Comparison of ENCODE assay signal across 30 cellular contexts in the genomic region with DNA sequence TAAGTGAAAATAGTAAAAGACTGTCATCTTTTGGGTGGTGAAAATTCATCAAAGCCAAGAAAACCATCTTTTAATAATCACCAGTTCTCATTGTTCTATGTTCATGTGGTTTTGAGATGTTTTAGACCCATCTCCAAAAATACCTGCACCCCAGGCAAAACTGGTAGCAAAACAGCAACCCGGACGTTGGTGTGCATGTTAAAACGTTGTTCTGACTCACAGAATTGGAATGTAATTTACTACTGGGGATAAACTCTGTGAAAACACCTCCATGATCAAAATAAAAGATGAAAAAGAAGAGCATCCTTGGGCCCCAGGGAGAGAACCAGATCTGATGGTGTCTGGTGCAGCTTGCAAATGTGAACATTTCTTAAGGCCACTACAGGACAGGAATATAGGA.
"Had no signal": no experiment of that assay in that cellular context is flagged by ENCODE, and none has a peak within 500 bp of the region (broad histone marks: within the 10 kb centered on the region; RNA-seq: fewer than 3 reads in every experiment).

No MANE protein-coding gene starts in this region.

- H3K27me3 Mint-ChIP-seq: activated CD8-positive, alpha-beta T cell treated with anti-CD3 and anti-CD28 coated beads for 36 hours; activated T-helper 17 cell treated with anti-CD3 and anti-CD28 coated beads, Interleukin-2, amount 50 U/mL, for 72 hours; central memory CD8-positive, alpha-beta T cell; memory B cell; naive thymus-derived CD8-positive, alpha-beta T cell; stimulated activated naive CD8-positive, alpha-beta T cell treated with anti-CD3 and anti-CD28 coated beads, Interleukin-15, Interleukin-2, amounts not matched to agents 100 ng/mL and 50 ng/mL, for 24 hours; type B pancreatic cell had no signal

- H3K27ac Mint-ChIP-seq: activated CD8-positive, alpha-beta T cell treated with anti-CD3 and anti-CD28 coated beads for 36 hours; activated T-helper 17 cell treated with anti-CD3 and anti-CD28 coated beads, Interleukin-2, amount 50 U/mL, for 72 hours; memory B cell; naive thymus-derived CD8-positive, alpha-beta T cell; stimulated activated naive CD8-positive, alpha-beta T cell treated with anti-CD3 and anti-CD28 coated beads, Interleukin-15, Interleukin-2, amounts not matched to agents 100 ng/mL and 50 ng/mL, for 24 hours; type B pancreatic cell; WTC11 had no signal

- DNase-seq: activated CD4-positive, alpha-beta T cell treated with anti-CD3 and anti-CD28 coated beads for 1 hour; activated CD4-positive, alpha-beta T cell treated with anti-CD3 and anti-CD28 coated beads, Interleukin-2, amount 50 U/mL, for 1 hour; activated CD8-positive, alpha-beta T cell treated with anti-CD3 and anti-CD28 coated beads for 36 hours; activated gamma-delta T cell treated with Interleukin-2 at 50 U/mL for 16 hours; activated naive CD4-positive, alpha-beta T cell treated with anti-CD3 and anti-CD28 coated beads, Interleukin-2, amount 50 U/mL, for 16 hours; activated T-cell treated with anti-CD3 and anti-CD28 coated beads, Interleukin-2, amount 50 U/mL, for 4 hours; amniotic stem cell; dermis blood vessel endothelial cell; effector CD4-positive, alpha-beta T cell; gastrocnemius medialis; hippocampal formation; kidney; midbrain; naive thymus-derived CD8-positive, alpha-beta T cell; occipital lobe; psoas muscle; right cardiac atrium; stimulated activated CD4-positive, alpha-beta T cell treated with anti-CD3 and anti-CD28 coated beads, Interleukin-2, amount 100 ng/mL, for 48 hours; T-helper 2 cell had no signal

- H3K9me3 ChIP-seq: gastrocnemius medialis, psoas muscle, thoracic aorta, vagina had no signal

- H3K27me3 ChIP-seq: gastrocnemius medialis, vagina had no signal

- H3K4me3 Mint-ChIP-seq: activated CD8-positive, alpha-beta T cell treated with anti-CD3 and anti-CD28 coated beads for 36 hours; activated T-cell treated with anti-CD3 and anti-CD28 coated beads, Interleukin-2, amount 50 U/mL, for 4 hours; activated T-helper 17 cell treated with anti-CD3 and anti-CD28 coated beads, Interleukin-2, amount 50 U/mL, for 72 hours; central memory CD8-positive, alpha-beta T cell; memory B cell; naive thymus-derived CD8-positive, alpha-beta T cell; neural crest cell; stimulated activated naive CD8-positive, alpha-beta T cell treated with anti-CD3 and anti-CD28 coated beads, Interleukin-15, Interleukin-2, amounts not matched to agents 100 ng/mL and 50 ng/mL, for 24 hours; type B pancreatic cell; WTC11 had no signal

- ATAC-seq: activated CD8-positive, alpha-beta T cell treated with anti-CD3 and anti-CD28 coated beads for 36 hours; activated T-cell treated with anti-CD3 and anti-CD28 coated beads, Interleukin-2, amount 50 U/mL, for 4 hours; activated T-helper 17 cell treated with anti-CD3 and anti-CD28 coated beads, Interleukin-2, amount 50 U/mL, for 72 hours; gastrocnemius medialis; naive thymus-derived CD8-positive, alpha-beta T cell; psoas muscle; WTC11 had no signal

- H3K27ac ChIP-seq: epithelial cell of prostate, gastrocnemius medialis, parathyroid adenoma, psoas muscle, thoracic aorta, vagina had no signal

- H3K4me3 ChIP-seq: gastrocnemius medialis, psoas muscle, thoracic aorta, vagina had no signal

- H3K36me3 ChIP-seq: gastrocnemius medialis, thoracic aorta, vagina had no signal

- H3K9me3 Mint-ChIP-seq: activated CD8-positive, alpha-beta T cell treated with anti-CD3 and anti-CD28 coated beads for 36 hours; activated T-cell treated with anti-CD3 and anti-CD28 coated beads, Interleukin-2, amount 50 U/mL, for 4 hours; activated T-helper 17 cell treated with anti-CD3 and anti-CD28 coated beads, Interleukin-2, amount 50 U/mL, for 72 hours; central memory CD8-positive, alpha-beta T cell; neural crest cell; stimulated activated naive CD8-positive, alpha-beta T cell treated with anti-CD3 and anti-CD28 coated beads, Interleukin-15, Interleukin-2, amounts not matched to agents 100 ng/mL and 50 ng/mL, for 24 hours; type B pancreatic cell had no signal

- H3K4me1 Mint-ChIP-seq: activated T-helper 17 cell treated with anti-CD3 and anti-CD28 coated beads, Interleukin-2, amount 50 U/mL, for 72 hours; central memory CD8-positive, alpha-beta T cell; memory B cell; naive thymus-derived CD8-positive, alpha-beta T cell had no signal

- H3K4me1 ChIP-seq: gastrocnemius medialis, parathyroid adenoma, psoas muscle, vagina had no signal

- H3K36me3 Mint-ChIP-seq: memory B cell; naive thymus-derived CD8-positive, alpha-beta T cell; type B pancreatic cell had no signal
